Comparison of ENCODE assay signal across 1 cellular context in the genomic region with DNA sequence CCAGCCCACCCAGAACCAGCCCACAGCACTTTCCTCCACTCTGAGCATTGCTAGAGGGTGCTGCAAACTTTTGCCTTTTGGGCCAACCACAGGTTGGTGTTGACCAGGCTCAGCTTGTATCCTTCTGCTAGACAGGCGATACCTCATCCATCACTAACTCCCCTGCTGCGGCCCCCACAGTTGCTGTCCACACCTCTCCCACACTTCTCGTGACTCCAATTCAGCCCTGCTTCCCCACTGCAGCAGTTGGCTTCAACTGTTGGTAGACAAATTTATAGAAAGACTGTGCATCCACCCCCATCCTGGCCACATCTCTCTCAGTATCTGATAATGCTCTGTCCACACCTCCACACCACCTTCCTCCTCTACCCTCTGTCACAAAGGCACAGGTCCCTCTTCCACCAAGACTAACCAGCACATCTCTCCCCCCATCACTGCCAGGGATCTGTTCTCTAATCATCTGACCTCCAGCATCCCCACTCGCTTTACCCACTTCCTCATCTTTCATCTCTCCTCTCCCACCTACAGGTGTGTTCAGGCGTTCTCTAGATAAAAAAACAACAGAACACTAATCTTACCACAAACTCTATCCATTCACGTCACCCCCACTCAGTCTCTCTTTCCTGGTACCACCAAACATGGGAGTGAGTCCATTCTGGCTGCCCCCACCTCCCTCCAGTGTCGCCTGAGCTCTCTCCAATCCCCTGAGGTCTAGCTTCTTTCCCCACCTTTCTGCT.
TF ChIP-seq lines count a peak whose summit lies in the region.

No MANE protein-coding gene starts in this region.

TF ChIP-seq in GM23338, 12 proteins besides CTCF, POLR2A, EP300 and RAD21 (continued from another document):
- TF ChIP-seq, protein P1, sequence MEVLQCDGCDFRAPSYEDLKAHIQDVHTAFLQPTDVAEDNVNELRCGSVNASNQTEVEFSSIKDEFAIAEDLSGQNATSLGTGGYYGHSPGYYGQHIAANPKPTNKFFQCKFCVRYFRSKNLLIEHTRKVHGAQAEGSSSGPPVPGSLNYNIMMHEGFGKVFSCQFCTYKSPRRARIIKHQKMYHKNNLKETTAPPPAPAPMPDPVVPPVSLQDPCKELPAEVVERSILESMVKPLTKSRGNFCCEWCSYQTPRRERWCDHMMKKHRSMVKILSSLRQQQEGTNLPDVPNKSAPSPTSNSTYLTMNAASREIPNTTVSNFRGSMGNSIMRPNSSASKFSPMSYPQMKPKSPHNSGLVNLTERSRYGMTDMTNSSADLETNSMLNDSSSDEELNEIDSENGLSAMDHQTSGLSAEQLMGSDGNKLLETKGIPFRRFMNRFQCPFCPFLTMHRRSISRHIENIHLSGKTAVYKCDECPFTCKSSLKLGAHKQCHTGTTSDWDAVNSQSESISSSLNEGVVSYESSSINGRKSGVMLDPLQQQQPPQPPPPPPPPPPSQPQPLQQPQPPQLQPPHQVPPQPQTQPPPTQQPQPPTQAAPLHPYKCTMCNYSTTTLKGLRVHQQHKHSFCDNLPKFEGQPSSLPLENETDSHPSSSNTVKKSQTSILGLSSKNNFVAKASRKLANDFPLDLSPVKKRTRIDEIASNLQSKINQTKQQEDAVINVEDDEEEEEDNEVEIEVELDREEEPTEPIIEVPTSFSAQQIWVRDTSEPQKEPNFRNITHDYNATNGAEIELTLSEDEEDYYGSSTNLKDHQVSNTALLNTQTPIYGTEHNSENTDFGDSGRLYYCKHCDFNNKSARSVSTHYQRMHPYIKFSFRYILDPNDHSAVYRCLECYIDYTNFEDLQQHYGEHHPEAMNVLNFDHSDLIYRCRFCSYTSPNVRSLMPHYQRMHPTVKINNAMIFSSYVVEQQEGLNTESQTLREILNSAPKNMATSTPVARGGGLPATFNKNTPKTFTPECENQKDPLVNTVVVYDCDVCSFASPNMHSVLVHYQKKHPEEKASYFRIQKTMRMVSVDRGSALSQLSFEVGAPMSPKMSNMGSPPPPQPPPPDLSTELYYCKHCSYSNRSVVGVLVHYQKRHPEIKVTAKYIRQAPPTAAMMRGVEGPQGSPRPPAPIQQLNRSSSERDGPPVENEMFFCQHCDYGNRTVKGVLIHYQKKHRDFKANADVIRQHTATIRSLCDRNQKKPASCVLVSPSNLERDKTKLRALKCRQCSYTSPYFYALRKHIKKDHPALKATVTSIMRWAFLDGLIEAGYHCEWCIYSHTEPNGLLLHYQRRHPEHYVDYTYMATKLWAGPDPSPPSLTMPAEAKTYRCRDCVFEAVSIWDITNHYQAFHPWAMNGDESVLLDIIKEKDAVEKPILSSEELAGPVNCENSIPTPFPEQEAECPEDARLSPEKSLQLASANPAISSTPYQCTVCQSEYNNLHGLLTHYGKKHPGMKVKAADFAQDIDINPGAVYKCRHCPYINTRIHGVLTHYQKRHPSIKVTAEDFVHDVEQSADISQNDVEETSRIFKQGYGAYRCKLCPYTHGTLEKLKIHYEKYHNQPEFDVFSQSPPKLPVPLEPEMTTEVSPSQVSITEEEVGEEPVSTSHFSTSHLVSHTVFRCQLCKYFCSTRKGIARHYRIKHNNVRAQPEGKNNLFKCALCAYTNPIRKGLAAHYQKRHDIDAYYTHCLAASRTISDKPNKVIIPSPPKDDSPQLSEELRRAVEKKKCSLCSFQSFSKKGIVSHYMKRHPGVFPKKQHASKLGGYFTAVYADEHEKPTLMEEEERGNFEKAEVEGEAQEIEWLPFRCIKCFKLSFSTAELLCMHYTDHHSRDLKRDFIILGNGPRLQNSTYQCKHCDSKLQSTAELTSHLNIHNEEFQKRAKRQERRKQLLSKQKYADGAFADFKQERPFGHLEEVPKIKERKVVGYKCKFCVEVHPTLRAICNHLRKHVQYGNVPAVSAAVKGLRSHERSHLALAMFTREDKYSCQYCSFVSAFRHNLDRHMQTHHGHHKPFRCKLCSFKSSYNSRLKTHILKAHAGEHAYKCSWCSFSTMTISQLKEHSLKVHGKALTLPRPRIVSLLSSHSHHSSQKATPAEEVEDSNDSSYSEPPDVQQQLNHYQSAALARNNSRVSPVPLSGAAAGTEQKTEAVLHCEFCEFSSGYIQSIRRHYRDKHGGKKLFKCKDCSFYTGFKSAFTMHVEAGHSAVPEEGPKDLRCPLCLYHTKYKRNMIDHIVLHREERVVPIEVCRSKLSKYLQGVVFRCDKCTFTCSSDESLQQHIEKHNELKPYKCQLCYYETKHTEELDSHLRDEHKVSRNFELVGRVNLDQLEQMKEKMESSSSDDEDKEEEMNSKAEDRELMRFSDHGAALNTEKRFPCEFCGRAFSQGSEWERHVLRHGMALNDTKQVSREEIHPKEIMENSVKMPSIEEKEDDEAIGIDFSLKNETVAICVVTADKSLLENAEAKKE (CRISPR knock-in tag; IDR thresholded peaks at IDR 0.05), result no peak
- TF ChIP-seq JUNB (IDR thresholded peaks at IDR 0.05; ENCODE audit: unreplicated experiment) (no peak), STAT1 (IDR thresholded peaks at IDR 0.05; ENCODE audit: unreplicated experiment) (no peak)
